20 cellular contexts compared by ENCODE assay signal in genomic region chr2:77210725-77211124, GRCh38.
DNase-seq lines count a peak whose midpoint lies in the region; ATAC-seq and TF ChIP-seq lines count a peak whose summit lies in the region.
"Had no signal": no experiment of that assay in that cellular context is flagged by ENCODE, and none has a peak within 500 bp of the region (broad histone marks: within the 10 kb centered on the region; RNA-seq: fewer than 3 reads in every experiment).

No MANE protein-coding gene starts in this region.

- no peaks in the 10 kb centered on the region for H3K36me3 Mint-ChIP-seq in endodermal cell (ENCODE audit: low read depth)
- H3K36me3 Mint-ChIP-seq in natural killer cell, result no peaks in the 10 kb centered on the region
- H3K36me3 Mint-ChIP-seq: CD14-positive monocyte; CD4-positive, alpha-beta memory T cell; CD4-positive, CD25-positive, alpha-beta regulatory T cell; CD8-positive, alpha-beta memory T cell had no signal

- no peak overlapping the region for H2BK120ac ChIP-seq in mesendoderm (ENCODE audit: low read depth, low read length)

- H3K27ac ChIP-seq in OCI-LY3 (ENCODE audit: low read length) (no peak overlapping the region), endodermal cell (ENCODE audit: low read depth, low read length) (no peak overlapping the region), mesendoderm (ENCODE audit: low read depth, low read length) (peak overlapping the region; percentile 33)
- H3K27ac ChIP-seq: BLaER1 had no signal

- H4K8ac ChIP-seq in mesendoderm (ENCODE audit: low read depth, low read length), result no peak overlapping the region

- ATAC-seq in natural killer cell, result no peak

- no peaks in the 10 kb centered on the region for H3K79me1 ChIP-seq in mesendoderm (ENCODE audit: low read length)

- H3K27me3 Mint-ChIP-seq in endodermal cell (ENCODE audit: insufficient read depth) (no peaks in the 10 kb centered on the region), natural killer cell (ENCODE audit: low read depth in 2 of 2) (no peaks in the 10 kb centered on the region)
- H3K27me3 Mint-ChIP-seq: CD4-positive, alpha-beta memory T cell; CD4-positive, CD25-positive, alpha-beta regulatory T cell; CD8-positive, alpha-beta memory T cell had no signal

- no peaks in the 10 kb centered on the region for H3K9me3 ChIP-seq in OCI-LY3 (ENCODE audit: insufficient read depth, low read length)
- H3K9me3 ChIP-seq in endodermal cell (ENCODE audit: control insufficient read depth, low read length), result no peaks in the 10 kb centered on the region
- H3K9me3 ChIP-seq: BE2C, BLaER1 had no signal

- H3K56ac ChIP-seq in mesendoderm (ENCODE audit: low read length), result peak overlapping the region; percentile 51

- H2AFZ ChIP-seq in OCI-LY3 (ENCODE audit: low read depth, low read length), result peak overlapping the region; percentile 39; the same call in 1 of the 2 replicates

- H3K18ac ChIP-seq in mesendoderm (ENCODE audit: low read length), result no peak overlapping the region

- no peak overlapping the region for H3K23ac ChIP-seq in mesendoderm (ENCODE audit: low read length)

- H2AK5ac ChIP-seq in mesendoderm (ENCODE audit: low read length), result no peak overlapping the region

- H3K9ac ChIP-seq in OCI-LY3 (ENCODE audit: low read length) (no peak overlapping the region), endodermal cell (ENCODE audit: extremely low read depth, low read length, poor library complexity, severe bottlenecking) (no peak overlapping the region), mesendoderm (ENCODE audit: low read length) (no peak overlapping the region)
- H3K9ac ChIP-seq: BLaER1 had no signal

- intact Hi-C loops in natural killer cell (cut with micrococcal nuclease), result no loop called here

- 85% methylated on average over 3 of the region's 3 CpGs; no CpG with 5 or more reads in 1 of the 2 experiments for WGBS in endodermal cell (ENCODE audit: insufficient coverage in 1 of 2, insufficient read length in 1 of 2), 2 experiments
- no CpG with 5 or more reads among the region's 3 CpGs for WGBS in mesendoderm (ENCODE audit: extremely low coverage, insufficient coverage, low lambda C conversion rate)

- no peaks in the 10 kb centered on the region for H3K4me1 ChIP-seq in OCI-LY3 (ENCODE audit: low read length)
- H3K4me1 ChIP-seq in endodermal cell (ENCODE audit: control insufficient read depth, insufficient read depth, low read length), result peaks cover 12% of the 10 kb centered on the region
- H3K4me1 ChIP-seq in mesendoderm (ENCODE audit: control insufficient read depth, low read depth, low read length), result peaks cover 5% of the 10 kb centered on the region
- H3K4me1 ChIP-seq: BLaER1 had no signal

- H3K36me3 ChIP-seq in OCI-LY3 (replicated peaks; ENCODE audit: low read depth, low read length), result no peaks in the 10 kb centered on the region
- no peaks in the 10 kb centered on the region for H3K36me3 ChIP-seq in endodermal cell (ENCODE audit: control insufficient read depth, insufficient read depth, low read length)
- H3K36me3 ChIP-seq in mesendoderm (ENCODE audit: control insufficient read depth, insufficient read depth, low read length), result no peaks in the 10 kb centered on the region
- H3K36me3 ChIP-seq: BE2C, BLaER1 had no signal

- TF ChIP-seq CTCF in OCI-LY3 (IDR thresholded peaks at IDR 0.05; ENCODE audit: low read depth, low read length) (no peak), endodermal cell (conservative IDR thresholded peaks at IDR 0.05) (no peak), natural killer cell (IDR thresholded peaks at IDR 0.05) (no peak)

- H3K4me3 ChIP-seq in OCI-LY3 (ENCODE audit: low read length) (no peak overlapping the region), endodermal cell (ENCODE audit: low read length) (peak overlapping the region; percentile 48), mesendoderm (ENCODE audit: low read length) (no peak overlapping the region)
- H3K4me3 ChIP-seq: BLaER1 had no signal

- peak overlapping the region; percentile 79 for H2BK5ac ChIP-seq in mesendoderm (ENCODE audit: low read length)

- H4K5ac ChIP-seq in mesendoderm (ENCODE audit: low read length), result no peak overlapping the region

- no peaks in the 10 kb centered on the region for H3K27me3 ChIP-seq in OCI-LY3 (ENCODE audit: low read depth, low read length)
- H3K27me3 ChIP-seq in endodermal cell (ENCODE audit: control insufficient read depth, insufficient read depth, low read length, poor library complexity, severe bottlenecking), result no peaks in the 10 kb centered on the region
- no peaks in the 10 kb centered on the region for H3K27me3 ChIP-seq in mesendoderm (ENCODE audit: insufficient read depth, low read length, poor library complexity)
- H3K27me3 ChIP-seq: BE2C, BLaER1 had no signal

- H3K27ac Mint-ChIP-seq in endodermal cell (no peak overlapping the region), natural killer cell (no peak overlapping the region)
- H3K27ac Mint-ChIP-seq: CD14-positive monocyte; CD4-positive, alpha-beta memory T cell; CD4-positive, CD25-positive, alpha-beta regulatory T cell; CD8-positive, alpha-beta memory T cell had no signal

- H2BK15ac ChIP-seq in mesendoderm (replicated peaks; ENCODE audit: low read depth), result no peak overlapping the region

- no peak overlapping the region for H3K4ac ChIP-seq in mesendoderm (ENCODE audit: low read depth, low read length)

- H3K4me3 Mint-ChIP-seq in endodermal cell (no peak overlapping the region), natural killer cell (no peak overlapping the region)
- H3K4me3 Mint-ChIP-seq: CD14-positive monocyte; CD4-positive, alpha-beta memory T cell; CD4-positive, CD25-positive, alpha-beta regulatory T cell; CD8-positive, alpha-beta memory T cell had no signal

- peaks cover 42% of the 10 kb centered on the region for H3K4me1 Mint-ChIP-seq in endodermal cell
- no peaks in the 10 kb centered on the region for H3K4me1 Mint-ChIP-seq in natural killer cell
- H3K4me1 Mint-ChIP-seq: CD14-positive monocyte; CD4-positive, alpha-beta memory T cell; CD4-positive, CD25-positive, alpha-beta regulatory T cell; CD8-positive, alpha-beta memory T cell had no signal

- H3K79me2 ChIP-seq in OCI-LY3 (ENCODE audit: low read length), result no peaks in the 10 kb centered on the region
- H3K79me2 ChIP-seq in mesendoderm (ENCODE audit: control insufficient read depth, insufficient read depth, low read length), result no peaks in the 10 kb centered on the region

- DNase-seq in HT-29 (ENCODE audit: low spot score), result peak; percentile 6
- no peak for DNase-seq in endodermal cell
- DNase-seq in mesendoderm, result peak; percentile 18
- no peak for DNase-seq in D341Med (ENCODE audit: low spot score)
- DNase-seq in NCI-H345 treated with DMSO at 0.1 percent for 48 hours (lab: John Stamatoyannopoulos, UW; ENCODE audit: unreplicated experiment), result no peak
- DNase-seq in mesenteric fat pad (ENCODE audit: low spot score), result no peak
- DNase-seq in natural killer cell, result no peak
- DNase-seq: 8988T; ACHN; BE2C; C1 segment of cervical spinal cord; CD4-positive, alpha-beta memory T cell; CD4-positive, CD25-positive, alpha-beta regulatory T cell; CD8-positive, alpha-beta memory T cell; COR-L47; DMS79 treated with DMSO at 0.1 percent for 48 hours; GF-D8 had no signal

- H4K20me1 ChIP-seq in OCI-LY3 (ENCODE audit: insufficient read depth, low read length), result no peaks in the 10 kb centered on the region
- H4K20me1 ChIP-seq: BLaER1 had no signal

- H3K9me3 Mint-ChIP-seq in endodermal cell, result no peaks in the 10 kb centered on the region
- H3K9me3 Mint-ChIP-seq in natural killer cell, result peaks cover 12 to 15% of the 10 kb centered on the region in 2 donors

- H3K4me2 ChIP-seq in OCI-LY3 (ENCODE audit: low read length), result no peak overlapping the region
- H3K4me2 ChIP-seq in mesendoderm (ENCODE audit: low read length), result no peak overlapping the region
- H3K4me2 ChIP-seq: BLaER1 had no signal

Comparison
In these comparisons a context has a peak if more than half of its experiments do, and no peak if none do; other contexts are left out.
1. DNase-seq: peak in HT-29 (single experiment) and mesendoderm (single experiment); none in endodermal cell (single experiment), D341Med (single experiment), NCI-H345 treated with DMSO at 0.1 percent for 48 hours (single experiment), mesenteric fat pad (single experiment) and natural killer cell (single experiment).